Comparison of ENCODE assay signal across 24 cellular contexts in genomic region chr16:4257646-4258556, GRCh38. TPM values are rescaled to one million over a fixed set of nuclear protein-coding genes. Genes with fewer than 3 reads are reported as not detected.
A peak's percentile ranks its signal among the peaks of the same experiment; 100 is the strongest.
DNase-seq lines count a peak whose midpoint lies in the region; FAIRE-seq and TF ChIP-seq lines count a peak whose summit lies in the region.
"Had no signal": no experiment of that assay in that cellular context is flagged by ENCODE, and none has a peak within 500 bp of the region (broad histone marks: within the 10 kb centered on the region; RNA-seq: fewer than 3 reads in every experiment).

No MANE protein-coding gene starts in this region.

- H3K36me3 Mint-ChIP-seq in MCF 10A (ENCODE audit: insufficient read depth, unreplicated experiment) (peaks cover 66% of the 10 kb centered on the region), nephron (ENCODE audit: low read depth) (peaks cover 17% of the 10 kb centered on the region)

- intact Hi-C loops in breast epithelium (cut with DNase I; ENCODE audit: low total_unique reads): no loop called here
- intact Hi-C loops in MCF 10A (cut with micrococcal nuclease): no loop called here
- intact Hi-C loops in uterus (cut with DNase I; ENCODE audit: low total_unique reads): loop anchor here (10.0 kb wide), 1 partner anchor 273 kb away; no protein-coding TSS in a partner anchor

- no TSS peak for BruUV-seq in MCF 10A (replicated peaks; lab: Mats Ljungman, UMichigan)

- POLR2A ChIA-PET in MCF 10A (lab: Yijun Ruan, JAX) (interaction anchor here (0.6 to 2.1 kb wide), 2 partner anchors 10 to 14 kb away, joined by 3 to 7 read pairs; no protein-coding TSS in a partner anchor), HEK293T (lab: Yijun Ruan, JAX) (interaction anchor here (1.0 kb wide), 1 partner anchor 13 kb away, joined by 3 read pairs; no protein-coding TSS in a partner anchor)

- H3K36me3 ChIP-seq in breast epithelium (no peaks in the 10 kb centered on the region), uterus (no peaks in the 10 kb centered on the region)
- H3K36me3 ChIP-seq: neutrophil had no signal

- no peaks in the 10 kb centered on the region for H3K4me1 ChIP-seq in breast epithelium
- no peaks in the 10 kb centered on the region for H3K4me1 ChIP-seq in uterus
- H3K4me1 ChIP-seq: foreskin keratinocyte, SJSA1 had no signal

- H3K27me3 Mint-ChIP-seq in MCF 10A (ENCODE audit: insufficient read depth, unreplicated experiment) (no peaks in the 10 kb centered on the region), nephron (ENCODE audit: low read depth) (no peaks in the 10 kb centered on the region)
- H3K27me3 Mint-ChIP-seq: activated CD4-positive, alpha-beta T cell treated with anti-CD3 and anti-CD28 coated beads, Interleukin-2, amount 10 ng/mL, durations not matched to agents 24 days and 14 days; activated naive CD4-positive, alpha-beta T cell treated with anti-CD3 and anti-CD28 coated beads, Interleukin-2, amount 50 U/mL, for 24 hours had no signal

- peaks cover 5% of the 10 kb centered on the region for H3K4me1 Mint-ChIP-seq in MCF 10A (ENCODE audit: insufficient read depth, unreplicated experiment)
- peaks cover 11% of the 10 kb centered on the region for H3K4me1 Mint-ChIP-seq in nephron

- no peaks in the 10 kb centered on the region for H3K27me3 ChIP-seq in breast epithelium
- no peaks in the 10 kb centered on the region for H3K27me3 ChIP-seq in uterus
- H3K27me3 ChIP-seq: foreskin keratinocyte, neutrophil, sigmoid colon, SJSA1 had no signal

- H3K27ac Mint-ChIP-seq in MCF 10A (ENCODE audit: low read depth, unreplicated experiment): no peak overlapping the region
- H3K27ac Mint-ChIP-seq in nephron: peak overlapping the region; percentile 53 to 59 (median 56)
- H3K27ac Mint-ChIP-seq: activated CD4-positive, alpha-beta T cell treated with anti-CD3 and anti-CD28 coated beads, Interleukin-2, amount 10 ng/mL, durations not matched to agents 24 days and 14 days; activated naive CD4-positive, alpha-beta T cell treated with anti-CD3 and anti-CD28 coated beads, Interleukin-2, amount 50 U/mL, for 24 hours had no signal

- no peak for DNase-seq in breast epithelium (ENCODE audit: low spot score in 2 of 2)
- no peak for DNase-seq in MCF 10A (ENCODE audit: unreplicated experiment)
- DNase-seq in fibroblast of villous mesenchyme (ENCODE audit: low read depth): peak; percentile 56
- DNase-seq in uterus: peak in 1 of 2 donors; percentile 48
- no peak for DNase-seq in NOMO-1 (lab: John Stamatoyannopoulos, UW; ENCODE audit: unreplicated experiment in 2 of 2)
- DNase-seq in HEK293T (ENCODE audit: extremely low spot score): no peak
- no peak for DNase-seq in GM12891 (ENCODE audit: insufficient read length, low spot score)
- DNase-seq: activated CD4-positive, alpha-beta T cell treated with anti-CD3 and anti-CD28 coated beads, Interleukin-2, amount 10 ng/mL, durations not matched to agents 24 days and 14 days; activated T-cell treated with anti-CD3 and anti-CD28 coated beads for 4 hours; DMS79 treated with DMSO at 0.1 percent for 48 hours; effector CD8-positive, alpha-beta T cell; foreskin keratinocyte; IMR-90; lower lobe of right lung; NCI-H2029 treated with DMSO at 0.1 percent for 48 hours; NCI-H524; sigmoid colon; trophoblast cell had no signal

- H3K9me3 ChIP-seq in breast epithelium (no peaks in the 10 kb centered on the region), uterus (no peaks in the 10 kb centered on the region)
- H3K9me3 ChIP-seq: lower lobe of right lung, neutrophil, sigmoid colon, SJSA1 had no signal

- peak overlapping the region; percentile 13 to 73 for H3K27ac ChIP-seq in breast epithelium
- H3K27ac ChIP-seq in uterus: peak overlapping the region; percentile 54 to 59
- H3K27ac ChIP-seq: foreskin keratinocyte, lower lobe of right lung, neutrophil, sigmoid colon, SJSA1 had no signal

- no peak for TF ChIP-seq POLR2A in breast epithelium (IDR thresholded peaks at IDR 0.05)
- no peak for TF ChIP-seq POLR2A in uterus (IDR thresholded peaks at IDR 0.05)
- no peak for TF ChIP-seq POLR2A in GM12891 (IDR thresholded peaks at IDR 0.05; ENCODE audit: low read depth, low read length)

- H3K4me3 Mint-ChIP-seq in MCF 10A (ENCODE audit: unreplicated experiment) (no peak overlapping the region), nephron (no peak overlapping the region)
- H3K4me3 Mint-ChIP-seq: activated CD4-positive, alpha-beta T cell treated with anti-CD3 and anti-CD28 coated beads, Interleukin-2, amount 10 ng/mL, durations not matched to agents 24 days and 14 days; activated naive CD4-positive, alpha-beta T cell treated with anti-CD3 and anti-CD28 coated beads, Interleukin-2, amount 50 U/mL, for 24 hours; CD14-positive monocyte had no signal

- no peak for FAIRE-seq in GM12891 (lab: Jason Lieb, UNC)

- no peaks in the 10 kb centered on the region for H3K9me3 Mint-ChIP-seq in MCF 10A (ENCODE audit: unreplicated experiment)
- no peaks in the 10 kb centered on the region for H3K9me3 Mint-ChIP-seq in nephron
- H3K9me3 Mint-ChIP-seq: activated CD4-positive, alpha-beta T cell treated with anti-CD3 and anti-CD28 coated beads, Interleukin-2, amount 10 ng/mL, durations not matched to agents 24 days and 14 days; activated naive CD4-positive, alpha-beta T cell treated with anti-CD3 and anti-CD28 coated beads, Interleukin-2, amount 50 U/mL, for 24 hours had no signal

- peak overlapping the region in 1 of 3 donors; percentile 28 for H3K4me3 ChIP-seq in breast epithelium
- H3K4me3 ChIP-seq in fibroblast of villous mesenchyme (ENCODE audit: low read depth, low read length): peak overlapping the region; percentile 18
- H3K4me3 ChIP-seq in uterus: no peak overlapping the region
- H3K4me3 ChIP-seq: lower lobe of right lung, sigmoid colon, SJSA1 had no signal

- CTCF ChIA-PET in MCF 10A (lab: Yijun Ruan, JAX) (interaction anchor here (0.6 to 4.2 kb wide), 8 partner anchors 14 to 318 kb away, joined by 3 to 19 read pairs (median 3); no protein-coding TSS in a partner anchor), HEK293T (lab: Yijun Ruan, JAX) (interaction anchor here (0.6 to 0.9 kb wide), 3 partner anchors 53 to 90 kb away, joined by 3 to 4 read pairs (median 4); partner anchors contain the start of gene GLIS2)

- TF ChIP-seq CTCF in breast epithelium (IDR thresholded peaks at IDR 0.05) (no peak), MCF 10A (IDR thresholded peaks at IDR 0.05; ENCODE audit: unreplicated experiment) (no peak), fibroblast of villous mesenchyme (IDR thresholded peaks at IDR 0.05; ENCODE audit: insufficient read depth, low read depth, low read length) (no peak), nephron (IDR thresholded peaks at IDR 0.05; ENCODE audit: unreplicated experiment in 3 of 3) (no peak), uterus (IDR thresholded peaks at IDR 0.05) (no peak)

TF ChIP-seq in HEK293T, 16 proteins besides CTCF, POLR2A, EP300 and RAD21 (continues in another document):
- no peak for TF ChIP-seq FOXA1 (IDR thresholded peaks at IDR 0.05)
- TF ChIP-seq NFRKB (IDR thresholded peaks at IDR 0.05): no peak
- no peak for TF ChIP-seq CTBP1 (IDR thresholded peaks at IDR 0.05; ENCODE audit: borderline replicate concordance)
- TF ChIP-seq TARDBP (IDR thresholded peaks at IDR 0.05): no peak
- TF ChIP-seq HDGF (IDR thresholded peaks at IDR 0.05; ENCODE audit: borderline replicate concordance): no peak
- no peak for TF ChIP-seq PKNOX1 (IDR thresholded peaks at IDR 0.05)
- no peak for TF ChIP-seq SP1 (IDR thresholded peaks at IDR 0.05)
- no peak for TF ChIP-seq ARNT (IDR thresholded peaks at IDR 0.05)
- no peak for TF ChIP-seq L3MBTL2 (conservative IDR thresholded peaks at IDR 0.05)
- no peak for TF ChIP-seq FOXK2 (IDR thresholded peaks at IDR 0.05)

TF ChIP-seq in GM12891, 5 proteins besides CTCF, POLR2A, EP300 and RAD21:
- TF ChIP-seq SPI1 (IDR thresholded peaks at IDR 0.05; ENCODE audit: low read depth, low read length) (no peak), PAX5 (IDR thresholded peaks at IDR 0.05; ENCODE audit: insufficient read depth, low read length, severe bottlenecking) (no peak), TAF1 (IDR thresholded peaks at IDR 0.05; ENCODE audit: low read depth, low read length) (no peak), POLR2AphosphoS5 (IDR thresholded peaks at IDR 0.05; ENCODE audit: low read depth, low read length) (no peak), POU2F2 (IDR thresholded peaks at IDR 0.05; ENCODE audit: low read depth, low read length) (no peak)

RNA-seq across cellular contexts. Expression of gene TFAP4, which starts 14.9 kb away (rescaled TPM):
- total RNA-seq in breast epithelium: 1 to 10 TPM; 4.6 to 7.2 (median 6.2) TPM
- total RNA-seq in MCF 10A (2022): 15.5 and 23.9 TPM in 2 replicates
- total RNA-seq in fibroblast of villous mesenchyme: 4.7 and 7.7 TPM in 2 replicates
- 10 to 100 TPM in 2 of 4 donors, 1 to 10 TPM in 2; 2.1 to 18.7 (median 8.2) TPM for total RNA-seq in uterus
- 5.7 TPM for polyA plus RNA-seq in GM12891 (2012; ENCODE audit: low read depth, missing spikeins)

RNA-seq across cellular contexts. Expression of gene SRL, which starts 16.0 kb away (rescaled TPM):
- under 1 TPM; 0.32 to 0.98 (median 0.44) TPM for total RNA-seq in breast epithelium
- not detected in 2 replicates for total RNA-seq in MCF 10A (2022)
- total RNA-seq in fibroblast of villous mesenchyme: under 0.01 and 0.43 TPM in 2 replicates
- total RNA-seq in uterus: 10 to 100 TPM in 1 of 4 donors, 1 to 10 TPM in 2, under 1 TPM in 1; 0.29 to 10.1 (median 7.6) TPM
- polyA plus RNA-seq in GM12891 (2012; ENCODE audit: low read depth, missing spikeins): not detected
- total RNA-seq: A172; activated CD4-positive, alpha-beta T cell treated with anti-CD3 and anti-CD28 coated beads, Interleukin-2, amount 10 ng/mL, durations not matched to agents 24 days and 14 days; foreskin keratinocyte had no signal
- polyA plus RNA-seq: CD14-positive monocyte, foreskin keratinocyte had no signal

RNA-seq across cellular contexts. Expression of gene GLIS2, which starts 58.0 kb away (rescaled TPM):
- total RNA-seq in breast epithelium: 1 to 10 TPM in 2 of 3 donors, under 1 TPM in 1; 0.96 to 3.9 (median 1.5) TPM
- total RNA-seq in MCF 10A (2022): 14.7 and 15.8 TPM in 2 replicates
- 4.3 and 4.8 TPM in 2 replicates for total RNA-seq in fibroblast of villous mesenchyme
- total RNA-seq in uterus: 10 to 100 TPM in 1 of 4 donors, 1 to 10 TPM in 3; 2.9 to 55.8 (median 5.1) TPM
- polyA plus RNA-seq in GM12891 (2012; ENCODE audit: low read depth, missing spikeins): 0.31 TPM
- polyA plus RNA-seq: CD14-positive monocyte had no signal
